14 cellular contexts compared by ENCODE assay signal in genomic region chr11:114140826-114141225, GRCh38.
"Had no signal": no experiment of that assay in that cellular context is flagged by ENCODE, and none has a peak within 500 bp of the region (broad histone marks: within the 10 kb centered on the region; RNA-seq: fewer than 3 reads in every experiment).

No MANE protein-coding gene starts in this region.

- H3K27me3 ChIP-seq: hepatocyte had no signal

- H3K27me3 Mint-ChIP-seq: activated naive CD8-positive, alpha-beta T cell treated with anti-CD3 and anti-CD28 coated beads for 36 hours; activated T-cell treated with anti-CD3 and anti-CD28 coated beads, Interleukin-2, amount 50 U/mL, for 24 hours; stimulated activated naive CD8-positive, alpha-beta T cell treated with anti-CD3 and anti-CD28 coated beads, Interleukin-15, Interleukin-2, amounts not matched to agents 100 ng/mL and 50 ng/mL, for 24 hours had no signal

- H3K27ac Mint-ChIP-seq: activated naive CD8-positive, alpha-beta T cell treated with anti-CD3 and anti-CD28 coated beads for 36 hours; activated T-cell treated with anti-CD3 and anti-CD28 coated beads, Interleukin-2, amount 50 U/mL, for 24 hours; stimulated activated naive CD8-positive, alpha-beta T cell treated with anti-CD3 and anti-CD28 coated beads, Interleukin-15, Interleukin-2, amounts not matched to agents 100 ng/mL and 50 ng/mL, for 24 hours had no signal

- H3K4me3 Mint-ChIP-seq: activated naive CD8-positive, alpha-beta T cell treated with anti-CD3 and anti-CD28 coated beads for 36 hours; activated T-cell treated with anti-CD3 and anti-CD28 coated beads, Interleukin-2, amount 50 U/mL, for 24 hours; stimulated activated naive CD8-positive, alpha-beta T cell treated with anti-CD3 and anti-CD28 coated beads, Interleukin-15, Interleukin-2, amounts not matched to agents 100 ng/mL and 50 ng/mL, for 24 hours had no signal

- H3K36me3 Mint-ChIP-seq: activated naive CD8-positive, alpha-beta T cell treated with anti-CD3 and anti-CD28 coated beads for 36 hours had no signal

- H3K9me3 Mint-ChIP-seq: activated naive CD8-positive, alpha-beta T cell treated with anti-CD3 and anti-CD28 coated beads for 36 hours; activated T-cell treated with anti-CD3 and anti-CD28 coated beads, Interleukin-2, amount 50 U/mL, for 24 hours; stimulated activated naive CD8-positive, alpha-beta T cell treated with anti-CD3 and anti-CD28 coated beads, Interleukin-15, Interleukin-2, amounts not matched to agents 100 ng/mL and 50 ng/mL, for 24 hours had no signal

- DNase-seq: activated CD4-positive, alpha-beta T cell treated with anti-CD3 and anti-CD28 coated beads, Interleukin-2, amount 50 U/mL, for 1 hour; activated gamma-delta T cell treated with Interleukin-2 at 50 U/mL for 16 hours; activated naive CD8-positive, alpha-beta T cell treated with anti-CD3 and anti-CD28 coated beads for 36 hours; activated T-cell treated with anti-CD3 and anti-CD28 coated beads, Interleukin-2, amount 50 U/mL, for 24 hours; aorta; effector CD4-positive, alpha-beta T cell; kidney glomerular epithelial cell; midbrain; stimulated activated CD4-positive, alpha-beta T cell treated with anti-CD3 and anti-CD28 coated beads, Interleukin-4, amount 100 ng/mL, for 1 hour; stimulated activated CD8-positive, alpha-beta memory T cell treated with anti-CD3 and anti-CD28 coated beads, Interleukin-4, amount 100 ng/mL, for 48 hours; trophoblast cell had no signal

- H3K4me3 ChIP-seq: hepatocyte, lung had no signal
